ENCODE assay signal across 11 cellular contexts in the genomic region with DNA sequence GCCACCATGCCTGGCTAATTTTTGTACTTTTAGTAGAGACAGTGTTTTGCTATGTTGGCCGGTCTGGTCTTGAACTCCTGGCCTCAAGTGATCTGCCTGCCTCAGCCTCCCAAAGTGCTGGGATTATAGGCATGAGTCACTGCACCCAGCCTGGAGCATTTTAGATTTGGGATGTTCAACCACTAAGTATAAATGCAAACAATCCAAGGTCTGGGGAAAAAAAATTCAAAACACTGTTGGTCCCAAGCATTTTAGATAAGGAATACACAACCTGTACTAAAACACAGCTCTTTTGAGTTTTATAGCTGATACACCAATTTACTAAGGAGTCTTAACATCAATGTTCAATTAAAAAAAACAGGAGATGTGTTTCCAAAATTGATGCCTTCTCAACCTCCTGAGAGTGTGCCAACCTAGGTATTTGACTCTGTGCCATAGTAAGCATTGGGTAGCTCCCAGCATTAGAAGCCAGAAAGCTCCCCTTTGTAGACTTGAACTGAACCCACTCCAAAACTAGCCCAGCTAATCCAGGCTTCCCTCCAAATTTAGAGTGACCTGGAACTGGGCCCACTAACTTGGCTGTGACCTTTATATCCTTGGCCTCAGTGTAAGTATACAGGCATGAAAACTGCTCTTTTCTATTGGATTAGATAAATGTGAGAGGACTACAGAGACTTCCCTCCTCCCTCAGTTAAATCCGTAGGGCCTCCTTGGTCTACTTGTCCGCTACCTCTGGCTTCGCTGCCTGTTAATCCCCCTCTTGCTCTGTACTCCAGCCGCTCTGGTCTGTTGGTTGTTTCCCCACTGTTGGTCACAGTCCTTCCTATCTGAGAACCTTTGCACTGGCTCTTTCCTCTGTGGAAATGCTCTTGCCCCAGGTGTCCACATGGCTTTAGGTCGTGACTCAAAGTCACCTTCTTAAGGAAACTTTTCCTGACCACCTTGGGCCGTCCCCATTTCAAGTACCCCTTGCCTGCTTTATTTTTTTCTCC.
DNase-seq lines count a peak whose midpoint lies in the region; ATAC-seq and TF ChIP-seq lines count a peak whose summit lies in the region.
"Had no signal": no experiment of that assay in that cellular context is flagged by ENCODE, and none has a peak within 500 bp of the region (broad histone marks: within the 10 kb centered on the region; RNA-seq: fewer than 3 reads in every experiment).

No MANE protein-coding gene starts in this region.

- WGBS in liver, result 39% methylated on average over 7 of the region's 7 CpGs
- 24 to 36% methylated on average over 7 of the region's 7 CpGs for WGBS in thyroid gland, 2 donors

- no peak for ATAC-seq in CD8-positive, alpha-beta T cell
- ATAC-seq in CD4-positive, alpha-beta T cell (ENCODE audit: poor library complexity), result no peak
- ATAC-seq: K562 had no signal

- POLR2A ChIA-PET in CD8-positive, alpha-beta T cell (lab: Charles Lee), result no interaction called here
- POLR2A ChIA-PET in CD4-positive, alpha-beta T cell (lab: Charles Lee), result no interaction called here

- no peaks in the 10 kb centered on the region for H3K4me1 Mint-ChIP-seq in CD8-positive, alpha-beta T cell (ENCODE audit: low read depth)
- H3K4me1 Mint-ChIP-seq in CD4-positive, alpha-beta T cell (ENCODE audit: low read depth), result no peaks in the 10 kb centered on the region

- no peak overlapping the region for H3K27ac Mint-ChIP-seq in CD8-positive, alpha-beta T cell
- H3K27ac Mint-ChIP-seq in CD4-positive, alpha-beta T cell, result no peak overlapping the region

- H3K27me3 Mint-ChIP-seq in CD8-positive, alpha-beta T cell (ENCODE audit: low read depth), result no peaks in the 10 kb centered on the region
- no peaks in the 10 kb centered on the region for H3K27me3 Mint-ChIP-seq in CD4-positive, alpha-beta T cell

- no peak for TF ChIP-seq POLR2A in thyroid gland (IDR thresholded peaks at IDR 0.05)

- CTCF ChIA-PET in CD8-positive, alpha-beta T cell (lab: Charles Lee), result interaction anchor here (1.0 to 5.3 kb wide), 2 partner anchors 82 to 425 kb away, joined by 3 to 42 read pairs; no protein-coding TSS in a partner anchor
- CTCF ChIA-PET in CD4-positive, alpha-beta T cell (lab: Charles Lee), result interaction anchor here (0.7 kb wide), 1 partner anchor 69 kb away, joined by 8 read pairs; no protein-coding TSS in a partner anchor

- H3K4me3 ChIP-seq in liver (ENCODE audit: low read depth in 1 of 3, low read length in 3 of 3) (no peak overlapping the region), thyroid gland (replicated peaks in 1 of 3) (no peak overlapping the region)
- H3K4me3 ChIP-seq in CD8-positive, alpha-beta T cell (ENCODE audit: low read depth, low read length), result no peak overlapping the region
- H3K4me3 ChIP-seq: hepatocyte, K562 had no signal

- H3K9me3 ChIP-seq in liver (ENCODE audit: control insufficient read depth in 4 of 4, low read length in 3 of 4) (no peaks in the 10 kb centered on the region), thyroid gland (no peaks in the 10 kb centered on the region)
- no peaks in the 10 kb centered on the region for H3K9me3 ChIP-seq in CD8-positive, alpha-beta T cell (ENCODE audit: low read length)
- H3K9me3 ChIP-seq in CD4-positive, alpha-beta T cell (ENCODE audit: control insufficient read depth, low read length), result no peaks in the 10 kb centered on the region

- intact Hi-C loops in thyroid gland (cut with DNase I), result loop anchor here (5.0 kb wide), 2 partner anchors 80 to 425 kb away; no protein-coding TSS in a partner anchor
- intact Hi-C loops in CD8-positive, alpha-beta T cell (cut with DNase I, micrococcal nuclease), result no loop called here
- intact Hi-C loops in CD4-positive, alpha-beta T cell (cut with DNase I, micrococcal nuclease), result loop anchor here in 1 of 2 experiments (5.0 kb wide), 1 partner anchor 385 kb away; no protein-coding TSS in a partner anchor

- H3K27ac ChIP-seq in liver (ENCODE audit: low read depth in 1 of 2, low read length in 2 of 2) (peak overlapping the region; percentile 36 to 59), thyroid gland (peak overlapping the region; percentile 10 to 67 (median 35))
- no peak overlapping the region for H3K27ac ChIP-seq in CD8-positive, alpha-beta T cell (ENCODE audit: low read depth, low read length)
- H3K27ac ChIP-seq in CD4-positive, alpha-beta T cell (ENCODE audit: low read depth, low read length), result no peak overlapping the region
- H3K27ac ChIP-seq: hepatocyte had no signal

- TF ChIP-seq CTCF in liver (IDR thresholded peaks at IDR 0.05; ENCODE audit: low read depth, low read length, missing input control) (no peak), thyroid gland (IDR thresholded peaks at IDR 0.05) (no peak)
- no peak for TF ChIP-seq CTCF in CD8-positive, alpha-beta T cell (IDR thresholded peaks at IDR 0.05)
- TF ChIP-seq CTCF in CD4-positive, alpha-beta T cell (IDR thresholded peaks at IDR 0.05), result no peak

- H3K9me3 Mint-ChIP-seq in CD8-positive, alpha-beta T cell, result no peaks in the 10 kb centered on the region
- H3K9me3 Mint-ChIP-seq in CD4-positive, alpha-beta T cell, result no peaks in the 10 kb centered on the region

- H3K36me3 ChIP-seq in liver (ENCODE audit: control insufficient read depth in 4 of 4, insufficient read depth in 3 of 4, low read depth in 1 of 4, low read length in 3 of 4), result peaks cover 0 to 4% (median 2%) of the 10 kb centered on the region in 4 donors
- H3K36me3 ChIP-seq in thyroid gland, result peaks cover 0 to 3% of the 10 kb centered on the region in 2 donors
- H3K36me3 ChIP-seq in CD8-positive, alpha-beta T cell (ENCODE audit: insufficient read depth, low read length), result no peaks in the 10 kb centered on the region

- no peak overlapping the region for H3K4me3 Mint-ChIP-seq in CD8-positive, alpha-beta T cell
- H3K4me3 Mint-ChIP-seq in CD4-positive, alpha-beta T cell, result no peak overlapping the region

- no peak overlapping the region for H3K9ac ChIP-seq in liver (ENCODE audit: low read depth in 1 of 2, low read length in 2 of 2)

- no peaks in the 10 kb centered on the region for H3K27me3 ChIP-seq in liver (ENCODE audit: control insufficient read depth in 4 of 4, insufficient read depth in 4 of 4, low read length in 3 of 4)
- H3K27me3 ChIP-seq in thyroid gland, result no peaks in the 10 kb centered on the region
- H3K27me3 ChIP-seq in CD8-positive, alpha-beta T cell (ENCODE audit: insufficient read depth, low read length), result no peaks in the 10 kb centered on the region
- no peaks in the 10 kb centered on the region for H3K27me3 ChIP-seq in CD4-positive, alpha-beta T cell (ENCODE audit: control insufficient read depth, insufficient read depth, low read length)
- H3K27me3 ChIP-seq: hepatocyte had no signal

- DNase-seq in NCI-H2196 treated with DMSO at 0.1 percent for 48 hours (lab: John Stamatoyannopoulos, UW; ENCODE audit: unreplicated experiment) (peak; percentile 63), cerebellar cortex (ENCODE audit: low spot score) (peak; percentile 29), thyroid gland (peak; percentile 83 to 84), SW480 (ENCODE audit: low spot score) (no peak)
- no peak for DNase-seq in CD8-positive, alpha-beta T cell
- no peak for DNase-seq in CD4-positive, alpha-beta T cell
- DNase-seq: activated T-cell treated with anti-CD3 and anti-CD28 coated beads, Interleukin-2, amount 50 U/mL, for 48 hours; NCI-H2081 had no signal

- H3K4me1 ChIP-seq in liver (ENCODE audit: control insufficient read depth in 4 of 4, insufficient read depth in 4 of 4, low read length in 3 of 4), result peaks cover 7 to 14% (median 12%) of the 10 kb centered on the region in 4 donors
- H3K4me1 ChIP-seq in thyroid gland, result peaks cover 10 to 15% of the 10 kb centered on the region in 2 donors
- no peaks in the 10 kb centered on the region for H3K4me1 ChIP-seq in CD8-positive, alpha-beta T cell (ENCODE audit: insufficient read depth, low read length)

- TF ChIP-seq RAD21 in liver (IDR thresholded peaks at IDR 0.05), result peak; percentile 26 to 29

- peaks cover 37% of the 10 kb centered on the region for H3K36me3 Mint-ChIP-seq in CD8-positive, alpha-beta T cell
- H3K36me3 Mint-ChIP-seq in CD4-positive, alpha-beta T cell (ENCODE audit: low read depth), result peaks cover 52% of the 10 kb centered on the region

TF ChIP-seq in liver, 16 proteins besides CTCF, POLR2A, EP300 and RAD21 (continues in another document):
- no peak for TF ChIP-seq EGR1 (IDR thresholded peaks at IDR 0.05; ENCODE audit: low read depth in 2 of 2)
- peak; percentile 85 for TF ChIP-seq SP1 (IDR thresholded peaks at IDR 0.05)
- TF ChIP-seq FOXA2 (IDR thresholded peaks at IDR 0.05), result peak; percentile 49
- TF ChIP-seq HNF4A (conservative IDR thresholded peaks at IDR 0.05), result peak; percentile 78 to 81
- TF ChIP-seq RXRA (IDR thresholded peaks at IDR 0.05), result peak; percentile 74 to 76
- TF ChIP-seq HNF4G (IDR thresholded peaks at IDR 0.05), result peak; percentile 35
- TF ChIP-seq, protein P1, sequence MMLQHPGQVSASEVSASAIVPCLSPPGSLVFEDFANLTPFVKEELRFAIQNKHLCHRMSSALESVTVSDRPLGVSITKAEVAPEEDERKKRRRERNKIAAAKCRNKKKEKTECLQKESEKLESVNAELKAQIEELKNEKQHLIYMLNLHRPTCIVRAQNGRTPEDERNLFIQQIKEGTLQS (IDR thresholded peaks at IDR 0.05), result no peak
- peak; percentile 84 for TF ChIP-seq NR2F2 (IDR thresholded peaks at IDR 0.05)
- TF ChIP-seq, protein P2, sequence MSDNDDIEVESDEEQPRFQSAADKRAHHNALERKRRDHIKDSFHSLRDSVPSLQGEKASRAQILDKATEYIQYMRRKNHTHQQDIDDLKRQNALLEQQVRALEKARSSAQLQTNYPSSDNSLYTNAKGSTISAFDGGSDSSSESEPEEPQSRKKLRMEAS (IDR thresholded peaks at IDR 0.05), result peak; percentile 38
- TF ChIP-seq, protein P3, sequence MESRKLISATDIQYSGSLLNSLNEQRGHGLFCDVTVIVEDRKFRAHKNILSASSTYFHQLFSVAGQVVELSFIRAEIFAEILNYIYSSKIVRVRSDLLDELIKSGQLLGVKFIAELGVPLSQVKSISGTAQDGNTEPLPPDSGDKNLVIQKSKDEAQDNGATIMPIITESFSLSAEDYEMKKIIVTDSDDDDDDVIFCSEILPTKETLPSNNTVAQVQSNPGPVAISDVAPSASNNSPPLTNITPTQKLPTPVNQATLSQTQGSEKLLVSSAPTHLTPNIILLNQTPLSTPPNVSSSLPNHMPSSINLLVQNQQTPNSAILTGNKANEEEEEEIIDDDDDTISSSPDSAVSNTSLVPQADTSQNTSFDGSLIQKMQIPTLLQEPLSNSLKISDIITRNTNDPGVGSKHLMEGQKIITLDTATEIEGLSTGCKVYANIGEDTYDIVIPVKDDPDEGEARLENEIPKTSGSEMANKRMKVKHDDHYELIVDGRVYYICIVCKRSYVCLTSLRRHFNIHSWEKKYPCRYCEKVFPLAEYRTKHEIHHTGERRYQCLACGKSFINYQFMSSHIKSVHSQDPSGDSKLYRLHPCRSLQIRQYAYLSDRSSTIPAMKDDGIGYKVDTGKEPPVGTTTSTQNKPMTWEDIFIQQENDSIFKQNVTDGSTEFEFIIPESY (IDR thresholded peaks at IDR 0.05), result peak; percentile 86
- no peak for TF ChIP-seq FOXA1 (IDR thresholded peaks at IDR 0.05)
- TF ChIP-seq JUND (IDR thresholded peaks at IDR 0.05), result peak; percentile 50 to 55
- TF ChIP-seq GABPA (IDR thresholded peaks at IDR 0.05 in 1 of 2, conservative IDR thresholded peaks at IDR 0.05 in 1 of 2), result no peak
- peak; percentile 33 for TF ChIP-seq YY1 (IDR thresholded peaks at IDR 0.05)

Comparison
In these comparisons a context has a peak if more than half of its experiments do, and no peak if none do; other contexts are left out.
1. DNase-seq: peak in NCI-H2196 treated with DMSO at 0.1 percent for 48 hours (single experiment), cerebellar cortex (single experiment) and thyroid gland (2 of 2); none in CD8-positive, alpha-beta T cell (0 of 7), SW480 (single experiment) and CD4-positive, alpha-beta T cell (0 of 10).
2. H3K27ac ChIP-seq: peak in liver (2 of 2) and thyroid gland (3 of 3); none in CD8-positive, alpha-beta T cell (single experiment) and CD4-positive, alpha-beta T cell (single experiment).